In the genomic region with DNA sequence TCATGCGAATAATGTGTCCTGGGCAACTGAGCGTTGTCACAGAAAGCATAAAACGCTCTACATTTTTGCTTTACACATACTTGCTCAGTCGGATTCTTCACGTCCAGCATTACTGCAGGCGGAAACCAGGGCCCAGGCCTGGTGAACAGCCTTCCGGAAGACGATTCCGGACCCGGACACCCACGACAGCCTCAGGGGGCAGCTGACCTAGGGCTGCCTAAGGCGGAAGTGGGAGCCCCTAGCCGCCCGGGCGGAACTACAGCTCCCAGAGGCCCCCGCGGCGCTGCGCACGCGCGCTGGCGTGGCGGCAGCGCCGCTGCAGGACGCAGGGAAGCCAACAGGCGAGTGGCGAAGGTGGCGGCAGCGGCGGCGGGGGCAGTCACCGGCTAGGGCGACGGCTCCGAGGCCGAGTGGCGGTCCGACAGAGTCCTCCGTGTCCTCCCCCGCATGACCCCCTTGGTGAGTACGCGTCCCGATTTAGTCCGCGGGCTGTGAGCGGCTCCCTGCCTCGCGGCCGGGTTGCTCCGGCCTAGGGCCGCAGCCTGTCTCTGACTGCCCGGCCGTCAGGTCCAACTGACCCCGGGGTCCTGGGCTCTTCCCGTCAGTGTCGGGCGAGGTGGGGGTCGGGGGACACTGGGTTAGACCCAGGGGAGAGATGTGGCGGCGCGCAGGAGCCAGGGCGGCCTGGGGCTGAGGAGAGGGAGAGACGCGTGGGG, we compare ENCODE assay signal across 8 cellular contexts. TPM values are rescaled to one million over a fixed set of nuclear protein-coding genes. Genes with fewer than 3 reads are reported as not detected.
DNase-seq lines count a peak whose midpoint lies in the region; ATAC-seq and TF ChIP-seq lines count a peak whose summit lies in the region.

GAPVD1 (plus strand) TSS at position 326 of the 716 bp plus-strand sequence. CDS start 37,096 bp downstream, outside the sequence.

- peak within 1 kb of the TSS; percentile 99 for H3K4me3 Mint-ChIP-seq in T-helper 1 cell treated with Interleukin-12 subunit alpha and Interleukin-12 subunit beta and Interleukin-4 antibody, amounts not matched to agents 30 μg/mL and 1 μg/mL, for 36 hours

- TF ChIP-seq POLR2A in GM15510 (IDR thresholded peaks at IDR 0.05; ENCODE audit: borderline replicate concordance, extremely low read depth, insufficient read length), result peak; percentile 81

- peak within 1 kb of the TSS; percentile 99 for H3K4me3 ChIP-seq in psoas muscle
- peak within 1 kb of the TSS; percentile 92 for H3K4me3 ChIP-seq in urinary bladder (ENCODE audit: low read depth, low read length)

- H3K27ac ChIP-seq in psoas muscle (peak within 1 kb of the TSS; percentile 95), urinary bladder (ENCODE audit: low read depth) (peak within 1 kb of the TSS; percentile 77)

- no peaks in the 10 kb centered on the region for H3K9me3 ChIP-seq in psoas muscle

- peaks cover 14% of the 10 kb centered on the region for H3K36me3 Mint-ChIP-seq in T-helper 1 cell treated with Interleukin-12 subunit alpha and Interleukin-12 subunit beta and Interleukin-4 antibody, amounts not matched to agents 30 μg/mL and 1 μg/mL, for 36 hours (ENCODE audit: low read depth)

- peak; percentile 44 for TF ChIP-seq CTCF in psoas muscle (IDR thresholded peaks at IDR 0.05)

- H3K27me3 ChIP-seq in psoas muscle (ENCODE audit: insufficient read depth in 3 of 3, low read length in 2 of 3), result no peaks in the 10 kb centered on the region

- ATAC-seq in HG02852 (IDR thresholded peaks at IDR 0.05; ENCODE audit: unreplicated experiment) (peak; percentile 92), left ventricle myocardium superior (peak; percentile 100), psoas muscle (peak; percentile 99)

- H3K9me3 Mint-ChIP-seq in T-helper 1 cell treated with Interleukin-12 subunit alpha and Interleukin-12 subunit beta and Interleukin-4 antibody, amounts not matched to agents 30 μg/mL and 1 μg/mL, for 36 hours, result no peaks in the 10 kb centered on the region

- peaks cover 32% of the 10 kb centered on the region for H3K4me1 Mint-ChIP-seq in T-helper 1 cell treated with Interleukin-12 subunit alpha and Interleukin-12 subunit beta and Interleukin-4 antibody, amounts not matched to agents 30 μg/mL and 1 μg/mL, for 36 hours (ENCODE audit: low read depth)

- H3K27me3 Mint-ChIP-seq in T-helper 1 cell treated with Interleukin-12 subunit alpha and Interleukin-12 subunit beta and Interleukin-4 antibody, amounts not matched to agents 30 μg/mL and 1 μg/mL, for 36 hours (ENCODE audit: low read depth), result no peaks in the 10 kb centered on the region

- H3K4me1 ChIP-seq in psoas muscle (peaks cover 25% of the 10 kb centered on the region), urinary bladder (ENCODE audit: insufficient read depth) (no peaks in the 10 kb centered on the region)

- H3K36me3 ChIP-seq in psoas muscle (ENCODE audit: insufficient read depth in 1 of 2, low read depth in 1 of 2), result peaks cover 3 to 25% of the 10 kb centered on the region in 2 donors
- no peaks in the 10 kb centered on the region for H3K36me3 ChIP-seq in urinary bladder (ENCODE audit: insufficient read depth)

- intact Hi-C loops in left ventricle myocardium superior (cut with micrococcal nuclease), result no loop called here
- intact Hi-C loops in psoas muscle (cut with DNase I), result no loop called here

- H3K27ac Mint-ChIP-seq in T-helper 1 cell treated with Interleukin-12 subunit alpha and Interleukin-12 subunit beta and Interleukin-4 antibody, amounts not matched to agents 30 μg/mL and 1 μg/mL, for 36 hours, result peak within 1 kb of the TSS; percentile 96

- 2 to 4% (median 2%) methylated on average over 37 to 66 of the region's 66 CpGs for WGBS in psoas muscle, 3 donors
- WGBS in urinary bladder, result 2% methylated on average over 66 of the region's 66 CpGs

- DNase-seq in NCI-H1436 treated with DMSO at 0.1 percent for 48 hours (lab: John Stamatoyannopoulos, UW), result peak; percentile 49
- DNase-seq in amygdala (lab: John Stamatoyannopoulos, UW), result peak; percentile 35 to 91 (median 78)
- peak; percentile 94 for DNase-seq in left ventricle myocardium superior
- DNase-seq in psoas muscle, result peak; percentile 91 to 95

RNA-seq across cellular contexts. Expression of gene GAPVD1, which starts in this region (rescaled TPM):
- total RNA-seq in left ventricle myocardium superior (30.5 TPM), psoas muscle (10 to 100 TPM; 33.0 to 49.3 (median 43.1) TPM), urinary bladder (77.6 TPM)
- polyA plus RNA-seq in psoas muscle (10 to 100 TPM in 2 of 3 donors, 1 to 10 TPM in 1; 9.7 to 26.3 (median 10.5) TPM), urinary bladder (14.2 TPM)

Comparison
In these comparisons a context has a peak if more than half of its experiments do, and no peak if none do; other contexts are left out.
1. Peak in every context shown above with its lines: DNase-seq, ATAC-seq, H3K4me3 ChIP-seq and H3K27ac ChIP-seq.